1 cellular context compared by ENCODE assay signal in the genomic region with DNA sequence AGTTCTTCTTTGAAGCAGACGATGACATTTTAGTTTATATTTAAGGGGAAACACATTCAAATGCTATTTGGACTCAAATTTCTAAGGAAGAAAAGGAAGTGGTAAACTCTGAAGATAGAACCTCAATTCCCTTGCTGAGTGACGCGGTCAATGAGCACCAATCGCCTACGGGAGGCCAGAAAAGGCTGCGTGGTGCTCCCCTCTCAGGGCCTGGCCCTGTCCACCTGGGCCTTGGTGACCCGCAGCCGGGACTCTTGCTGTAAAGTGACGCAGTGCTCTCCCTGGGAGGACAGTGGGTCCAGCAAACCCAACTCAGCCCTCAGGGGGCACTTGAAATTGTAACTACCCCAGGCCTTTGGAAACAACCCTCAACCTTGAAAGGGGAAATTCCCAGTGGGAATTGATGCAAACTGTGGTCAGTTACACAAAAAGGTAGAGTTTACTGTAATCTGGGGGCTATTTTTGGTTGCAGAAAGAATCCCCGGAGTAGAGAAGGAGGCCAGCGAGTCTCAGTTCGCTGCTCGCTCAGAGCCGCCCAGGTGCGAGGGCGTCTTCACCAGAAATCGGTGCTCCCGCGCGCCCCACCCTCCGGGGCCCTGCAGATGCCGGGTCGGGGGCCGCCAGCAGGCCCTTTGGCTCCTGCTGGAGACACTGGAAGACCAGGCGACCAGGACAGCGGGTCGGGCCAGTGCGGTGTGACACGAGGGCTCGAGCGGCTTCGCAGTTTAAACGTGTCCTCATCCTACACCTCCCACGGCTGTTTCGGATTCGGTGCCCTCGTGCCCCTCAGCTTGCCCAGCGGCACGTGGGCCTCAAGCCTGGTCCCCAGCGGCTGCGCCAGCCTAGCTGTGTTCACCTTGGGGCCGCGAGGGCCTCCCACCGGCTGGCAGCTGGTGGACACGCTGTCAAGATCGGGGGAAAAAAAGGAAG.
TF ChIP-seq lines count a peak whose summit lies in the region.

No MANE protein-coding gene starts in this region.

TF ChIP-seq in WTC11, 78 proteins besides CTCF, POLR2A, EP300 and RAD21 (continued from another document):
- TF ChIP-seq, protein P1, sequence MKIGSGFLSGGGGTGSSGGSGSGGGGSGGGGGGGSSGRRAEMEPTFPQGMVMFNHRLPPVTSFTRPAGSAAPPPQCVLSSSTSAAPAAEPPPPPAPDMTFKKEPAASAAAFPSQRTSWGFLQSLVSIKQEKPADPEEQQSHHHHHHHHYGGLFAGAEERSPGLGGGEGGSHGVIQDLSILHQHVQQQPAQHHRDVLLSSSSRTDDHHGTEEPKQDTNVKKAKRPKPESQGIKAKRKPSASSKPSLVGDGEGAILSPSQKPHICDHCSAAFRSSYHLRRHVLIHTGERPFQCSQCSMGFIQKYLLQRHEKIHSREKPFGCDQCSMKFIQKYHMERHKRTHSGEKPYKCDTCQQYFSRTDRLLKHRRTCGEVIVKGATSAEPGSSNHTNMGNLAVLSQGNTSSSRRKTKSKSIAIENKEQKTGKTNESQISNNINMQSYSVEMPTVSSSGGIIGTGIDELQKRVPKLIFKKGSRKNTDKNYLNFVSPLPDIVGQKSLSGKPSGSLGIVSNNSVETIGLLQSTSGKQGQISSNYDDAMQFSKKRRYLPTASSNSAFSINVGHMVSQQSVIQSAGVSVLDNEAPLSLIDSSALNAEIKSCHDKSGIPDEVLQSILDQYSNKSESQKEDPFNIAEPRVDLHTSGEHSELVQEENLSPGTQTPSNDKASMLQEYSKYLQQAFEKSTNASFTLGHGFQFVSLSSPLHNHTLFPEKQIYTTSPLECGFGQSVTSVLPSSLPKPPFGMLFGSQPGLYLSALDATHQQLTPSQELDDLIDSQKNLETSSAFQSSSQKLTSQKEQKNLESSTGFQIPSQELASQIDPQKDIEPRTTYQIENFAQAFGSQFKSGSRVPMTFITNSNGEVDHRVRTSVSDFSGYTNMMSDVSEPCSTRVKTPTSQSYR (CRISPR knock-in tag; IDR thresholded peaks at IDR 0.05), result peak; percentile 31; the same call in 1 of the 2 replicates
- TF ChIP-seq, protein P2, sequence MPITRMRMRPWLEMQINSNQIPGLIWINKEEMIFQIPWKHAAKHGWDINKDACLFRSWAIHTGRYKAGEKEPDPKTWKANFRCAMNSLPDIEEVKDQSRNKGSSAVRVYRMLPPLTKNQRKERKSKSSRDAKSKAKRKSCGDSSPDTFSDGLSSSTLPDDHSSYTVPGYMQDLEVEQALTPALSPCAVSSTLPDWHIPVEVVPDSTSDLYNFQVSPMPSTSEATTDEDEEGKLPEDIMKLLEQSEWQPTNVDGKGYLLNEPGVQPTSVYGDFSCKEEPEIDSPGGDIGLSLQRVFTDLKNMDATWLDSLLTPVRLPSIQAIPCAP (CRISPR knock-in tag; IDR thresholded peaks at IDR 0.05), result 0 out of 2 replicates have a peak, but pooled peaks have one; percentile 57
- TF ChIP-seq, protein P3, sequence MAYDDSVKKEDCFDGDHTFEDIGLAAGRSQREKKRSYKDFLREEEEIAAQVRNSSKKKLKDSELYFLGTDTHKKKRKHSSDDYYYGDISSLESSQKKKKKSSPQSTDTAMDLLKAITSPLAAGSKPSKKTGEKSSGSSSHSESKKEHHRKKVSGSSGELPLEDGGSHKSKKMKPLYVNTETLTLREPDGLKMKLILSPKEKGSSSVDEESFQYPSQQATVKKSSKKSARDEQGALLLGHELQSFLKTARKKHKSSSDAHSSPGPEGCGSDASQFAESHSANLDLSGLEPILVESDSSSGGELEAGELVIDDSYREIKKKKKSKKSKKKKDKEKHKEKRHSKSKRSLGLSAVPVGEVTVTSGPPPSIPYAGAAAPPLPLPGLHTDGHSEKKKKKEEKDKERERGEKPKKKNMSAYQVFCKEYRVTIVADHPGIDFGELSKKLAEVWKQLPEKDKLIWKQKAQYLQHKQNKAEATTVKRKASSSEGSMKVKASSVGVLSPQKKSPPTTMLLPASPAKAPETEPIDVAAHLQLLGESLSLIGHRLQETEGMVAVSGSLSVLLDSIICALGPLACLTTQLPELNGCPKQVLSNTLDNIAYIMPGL (CRISPR knock-in tag; IDR thresholded peaks at IDR 0.05), result peak; percentile 0; the same call in 1 of the 2 replicates
- TF ChIP-seq CREB1 (CRISPR knock-in tag; IDR thresholded peaks at IDR 0.05) (peak; percentile 76), TEAD4 (CRISPR knock-in tag; IDR thresholded peaks at IDR 0.05) (no peak), ZNF138 (CRISPR knock-in tag; conservative IDR thresholded peaks at IDR 0.05) (no peak), RELA (CRISPR knock-in tag; IDR thresholded peaks at IDR 0.05; ENCODE audit: borderline replicate concordance) (no peak), RORB (CRISPR knock-in tag; IDR thresholded peaks at IDR 0.05) (no peak), ZBTB21 (CRISPR knock-in tag; IDR thresholded peaks at IDR 0.05; ENCODE audit: borderline replicate concordance) (peak; percentile 85)
- TF ChIP-seq, protein P4, sequence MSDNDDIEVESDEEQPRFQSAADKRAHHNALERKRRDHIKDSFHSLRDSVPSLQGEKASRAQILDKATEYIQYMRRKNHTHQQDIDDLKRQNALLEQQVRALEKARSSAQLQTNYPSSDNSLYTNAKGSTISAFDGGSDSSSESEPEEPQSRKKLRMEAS (CRISPR knock-in tag; IDR thresholded peaks at IDR 0.05), result peak; percentile 90
- TF ChIP-seq, protein P5, sequence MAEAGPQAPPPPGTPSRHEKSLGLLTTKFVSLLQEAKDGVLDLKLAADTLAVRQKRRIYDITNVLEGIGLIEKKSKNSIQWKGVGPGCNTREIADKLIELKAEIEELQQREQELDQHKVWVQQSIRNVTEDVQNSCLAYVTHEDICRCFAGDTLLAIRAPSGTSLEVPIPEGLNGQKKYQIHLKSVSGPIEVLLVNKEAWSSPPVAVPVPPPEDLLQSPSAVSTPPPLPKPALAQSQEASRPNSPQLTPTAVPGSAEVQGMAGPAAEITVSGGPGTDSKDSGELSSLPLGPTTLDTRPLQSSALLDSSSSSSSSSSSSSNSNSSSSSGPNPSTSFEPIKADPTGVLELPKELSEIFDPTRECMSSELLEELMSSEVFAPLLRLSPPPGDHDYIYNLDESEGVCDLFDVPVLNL (CRISPR knock-in tag; IDR thresholded peaks at IDR 0.05; ENCODE audit: borderline replicate concordance, low read depth), result peak; percentile 27; the same call in 1 of the 2 replicates
- TF ChIP-seq, protein P6, sequence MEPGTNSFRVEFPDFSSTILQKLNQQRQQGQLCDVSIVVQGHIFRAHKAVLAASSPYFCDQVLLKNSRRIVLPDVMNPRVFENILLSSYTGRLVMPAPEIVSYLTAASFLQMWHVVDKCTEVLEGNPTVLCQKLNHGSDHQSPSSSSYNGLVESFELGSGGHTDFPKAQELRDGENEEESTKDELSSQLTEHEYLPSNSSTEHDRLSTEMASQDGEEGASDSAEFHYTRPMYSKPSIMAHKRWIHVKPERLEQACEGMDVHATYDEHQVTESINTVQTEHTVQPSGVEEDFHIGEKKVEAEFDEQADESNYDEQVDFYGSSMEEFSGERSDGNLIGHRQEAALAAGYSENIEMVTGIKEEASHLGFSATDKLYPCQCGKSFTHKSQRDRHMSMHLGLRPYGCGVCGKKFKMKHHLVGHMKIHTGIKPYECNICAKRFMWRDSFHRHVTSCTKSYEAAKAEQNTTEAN (CRISPR knock-in tag; IDR thresholded peaks at IDR 0.05), result no peak; the same call in 1 of the 2 replicates
